In the genomic region with DNA sequence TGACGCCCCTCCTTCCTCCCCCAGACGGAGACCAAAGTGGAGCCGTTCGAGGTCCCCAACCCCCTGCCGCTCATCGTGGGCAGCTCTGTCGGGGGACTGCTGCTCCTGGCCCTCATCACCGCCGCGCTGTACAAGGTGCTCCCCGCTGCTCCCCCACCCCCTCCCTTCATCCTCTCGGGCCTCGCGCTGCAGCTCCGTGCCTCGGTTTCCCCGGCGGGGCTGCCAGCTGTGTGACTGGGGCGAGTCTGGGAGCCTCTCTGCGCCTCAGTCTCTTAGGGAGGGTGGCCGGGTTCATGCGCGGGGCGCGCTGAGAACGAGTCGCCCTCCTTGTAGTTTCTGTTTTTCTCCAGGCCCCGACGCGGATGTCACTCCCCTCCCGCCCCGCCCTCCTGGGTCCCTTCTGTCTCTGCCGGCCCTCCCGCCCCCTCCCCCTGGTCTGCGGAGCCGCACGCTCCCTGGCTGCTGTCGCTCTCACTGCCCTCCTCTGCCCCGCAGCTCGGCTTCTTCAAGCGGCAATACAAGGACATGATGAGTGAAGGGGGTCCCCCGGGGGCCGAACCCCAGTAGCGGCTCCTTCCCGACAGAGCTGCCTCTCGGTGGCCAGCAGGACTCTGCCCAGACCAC, we compare ENCODE assay signal across 8 cellular contexts. TPM values are rescaled to one million over a fixed set of nuclear protein-coding genes. Genes with fewer than 3 reads are reported as not detected.
A peak's percentile ranks its signal among the peaks of the same experiment; 100 is the strongest.
DNase-seq lines count a peak whose midpoint lies in the region; ATAC-seq and TF ChIP-seq lines count a peak whose summit lies in the region.

No MANE protein-coding gene starts in this region.

- TF ChIP-seq CTCF in suprapubic skin (IDR thresholded peaks at IDR 0.05), result no peak

- peaks cover 22% of the 10 kb centered on the region for H3K4me1 Mint-ChIP-seq in activated T-cell treated with anti-CD3 and anti-CD28 coated beads, Interleukin-2, amount 50 U/mL, for 4 hours (ENCODE audit: low read depth)
- peaks cover 22% of the 10 kb centered on the region for H3K4me1 Mint-ChIP-seq in activated T-cell treated with anti-CD3 and anti-CD28 coated beads, Interleukin-2, amount 50 U/mL, for 72 hours (ENCODE audit: low read depth)

- H3K36me3 ChIP-seq in iPS-18a (ENCODE audit: control insufficient read depth, low read depth, low read length), result no peaks in the 10 kb centered on the region
- no peaks in the 10 kb centered on the region for H3K36me3 ChIP-seq in suprapubic skin

- no peak for DNase-seq in activated T-cell treated with anti-CD3 and anti-CD28 coated beads, Interleukin-2, amount 50 U/mL, for 4 hours
- no peak for DNase-seq in activated T-cell treated with anti-CD3 and anti-CD28 coated beads for 4 hours
- peak in 1 of 2 donors; percentile 46 for DNase-seq in activated T-cell treated with anti-CD3 and anti-CD28 coated beads, Interleukin-2, amount 50 U/mL, for 72 hours
- no peak for DNase-seq in suprapubic skin (ENCODE audit: low spot score in 2 of 2)
- no peak for DNase-seq in NCI-H187 (lab: John Stamatoyannopoulos, UW)

- H3K4me3 ChIP-seq in iPS-18a (ENCODE audit: low read length) (peak overlapping the region; percentile 39), suprapubic skin (peak overlapping the region; percentile 46)

- 27% methylated on average over 16 of the region's 46 CpGs for WGBS in suprapubic skin

- peak overlapping the region; percentile 74 for H3K4me3 Mint-ChIP-seq in activated T-cell treated with anti-CD3 and anti-CD28 coated beads, Interleukin-2, amount 50 U/mL, for 4 hours
- H3K4me3 Mint-ChIP-seq in activated T-cell treated with anti-CD3 and anti-CD28 coated beads, Interleukin-2, amount 50 U/mL, for 72 hours, result peak overlapping the region; percentile 86 to 88

- peaks cover 3% of the 10 kb centered on the region for H3K36me3 Mint-ChIP-seq in activated T-cell treated with anti-CD3 and anti-CD28 coated beads, Interleukin-2, amount 50 U/mL, for 4 hours (ENCODE audit: insufficient read depth)
- peaks cover 2 to 3% of the 10 kb centered on the region in 2 donors for H3K36me3 Mint-ChIP-seq in activated T-cell treated with anti-CD3 and anti-CD28 coated beads, Interleukin-2, amount 50 U/mL, for 72 hours (ENCODE audit: insufficient read depth in 2 of 2)

- TF ChIP-seq POLR2A in suprapubic skin (IDR thresholded peaks at IDR 0.05), result no peak

- H3K9me3 ChIP-seq in iPS-18a (ENCODE audit: control insufficient read depth, low read depth, low read length), result no peaks in the 10 kb centered on the region
- H3K9me3 ChIP-seq in suprapubic skin, result no peaks in the 10 kb centered on the region

- peaks cover 17% of the 10 kb centered on the region for H3K27me3 Mint-ChIP-seq in activated T-cell treated with anti-CD3 and anti-CD28 coated beads, Interleukin-2, amount 50 U/mL, for 4 hours (ENCODE audit: low read depth)
- H3K27me3 Mint-ChIP-seq in activated T-cell treated with anti-CD3 and anti-CD28 coated beads, Interleukin-2, amount 50 U/mL, for 72 hours (ENCODE audit: low read depth), result peaks cover 20% of the 10 kb centered on the region

- no peak overlapping the region for H3K27ac Mint-ChIP-seq in activated T-cell treated with anti-CD3 and anti-CD28 coated beads, Interleukin-2, amount 50 U/mL, for 72 hours

- H3K4me1 ChIP-seq in iPS-18a (ENCODE audit: control insufficient read depth, low read depth, low read length) (no peaks in the 10 kb centered on the region), suprapubic skin (peaks cover 19% of the 10 kb centered on the region)

- H3K27me3 ChIP-seq in iPS-18a (ENCODE audit: control insufficient read depth, insufficient read depth, low read length) (peaks cover 38% of the 10 kb centered on the region), suprapubic skin (peaks cover 45% of the 10 kb centered on the region)

- TF ChIP-seq EP300 in suprapubic skin (IDR thresholded peaks at IDR 0.05), result no peak

- no peak overlapping the region for H3K27ac ChIP-seq in iPS-18a (ENCODE audit: low read length)
- no peak overlapping the region for H3K27ac ChIP-seq in suprapubic skin

- peak; percentile 83 to 85 for ATAC-seq in activated T-cell treated with anti-CD3 and anti-CD28 coated beads, Interleukin-2, amount 50 U/mL, for 4 hours
- peak; percentile 74 to 75 for ATAC-seq in activated T-cell treated with anti-CD3 and anti-CD28 coated beads, Interleukin-2, amount 50 U/mL, for 72 hours (replicated peaks in 1 of 2)
- ATAC-seq in GM18858 (IDR thresholded peaks at IDR 0.05; ENCODE audit: unreplicated experiment), result no peak
- no peak for ATAC-seq in GM18511 (IDR thresholded peaks at IDR 0.05; ENCODE audit: unreplicated experiment)

- no peaks in the 10 kb centered on the region for H3K9me3 Mint-ChIP-seq in activated T-cell treated with anti-CD3 and anti-CD28 coated beads, Interleukin-2, amount 50 U/mL, for 4 hours
- no peaks in the 10 kb centered on the region for H3K9me3 Mint-ChIP-seq in activated T-cell treated with anti-CD3 and anti-CD28 coated beads, Interleukin-2, amount 50 U/mL, for 72 hours

- no peak overlapping the region for H3K9ac ChIP-seq in iPS-18a (ENCODE audit: low read length)

RNA-seq across cellular contexts. Expression of a gene that starts 23.7 kb away (rescaled TPM):
- total RNA-seq in activated T-cell treated with anti-CD3 and anti-CD28 coated beads, Interleukin-2, amount 50 U/mL, for 4 hours, result 1 to 10 TPM in 2 of 3 donors, under 1 TPM in 1; 0.89 to 2.3 (median 2.2) TPM
- 100 to 1,000 TPM in 1 of 2 donors, 10 to 100 TPM in 1; 79.3 to 146 TPM for total RNA-seq in activated T-cell treated with anti-CD3 and anti-CD28 coated beads, Interleukin-2, amount 50 U/mL, for 72 hours
- total RNA-seq in suprapubic skin, result 1 to 10 TPM in 3 of 4 donors, not detected in 1; 1.1 to 2.0 (median 1.2) TPM

Comparison
In these comparisons a context has a peak if more than half of its experiments do, and no peak if none do; other contexts are left out.
1. RNA of a gene that starts 23.7 kb away (total RNA-seq): 79.3 to 146 TPM in activated T-cell treated with anti-CD3 and anti-CD28 coated beads, Interleukin-2, amount 50 U/mL, for 72 hours; 0.89 to 2.3 TPM in activated T-cell treated with anti-CD3 and anti-CD28 coated beads, Interleukin-2, amount 50 U/mL, for 4 hours and 1.1 to 2.0 TPM in suprapubic skin; every median in the first group is over 10 times any median in the second.
2. ATAC-seq: peak in activated T-cell treated with anti-CD3 and anti-CD28 coated beads, Interleukin-2, amount 50 U/mL, for 4 hours (2 of 2) and activated T-cell treated with anti-CD3 and anti-CD28 coated beads, Interleukin-2, amount 50 U/mL, for 72 hours (2 of 2); none in GM18858 (single experiment) and GM18511 (single experiment).